Comparison of ENCODE assay signal across 14 cellular contexts in the genomic region with DNA sequence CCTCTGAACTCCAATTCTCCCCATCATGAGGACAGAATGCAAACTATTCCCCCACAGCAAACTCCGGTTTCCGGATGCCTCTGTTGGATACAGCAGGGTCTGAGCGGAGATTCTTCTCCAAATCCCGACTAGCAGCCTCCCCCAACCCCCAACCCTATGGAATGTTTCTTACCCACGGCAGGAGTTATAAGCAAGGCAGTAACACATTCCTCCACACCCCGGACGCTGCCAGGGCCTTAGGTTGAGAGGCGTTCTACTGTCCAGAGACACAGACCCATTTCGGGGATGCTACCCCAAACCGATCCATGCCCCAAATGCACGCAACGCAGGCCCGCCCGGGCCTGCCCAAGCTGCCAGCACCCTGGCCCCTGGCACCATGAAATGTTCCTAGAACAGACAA.
"Had no signal": no experiment of that assay in that cellular context is flagged by ENCODE, and none has a peak within 500 bp of the region (broad histone marks: within the 10 kb centered on the region; RNA-seq: fewer than 3 reads in every experiment).

No MANE protein-coding gene starts in this region.

- H3K4me3 Mint-ChIP-seq: activated naive CD4-positive, alpha-beta T cell treated with anti-CD3 and anti-CD28 coated beads, Interleukin-2, amount 10 ng/mL, durations not matched to agents 7 days and 5 days; nephron progenitor cell; stimulated activated effector memory CD8-positive, alpha-beta T cell treated with anti-CD3 and anti-CD28 coated beads, Interleukin-12 subunit alpha, Interleukin-12 subunit beta, amount 100 ng/mL, for 72 hours had no signal

- H3K27ac ChIP-seq: body of pancreas, pancreas, transverse colon had no signal

- DNase-seq: activated CD4-positive, alpha-beta T cell treated with anti-CD3 and anti-CD28 coated beads for 48 hours; activated naive CD4-positive, alpha-beta T cell treated with anti-CD3 and anti-CD28 coated beads, Interleukin-2, amount 10 ng/mL, durations not matched to agents 7 days and 5 days; body of pancreas; central memory CD4-positive, alpha-beta T cell; dermis blood vessel endothelial cell; hypothalamus; nephron progenitor cell; retina; small intestine; transverse colon had no signal

- H3K36me3 ChIP-seq: pancreas, transverse colon had no signal

- H3K9me3 Mint-ChIP-seq: activated naive CD4-positive, alpha-beta T cell treated with anti-CD3 and anti-CD28 coated beads, Interleukin-2, amount 10 ng/mL, durations not matched to agents 7 days and 5 days; activated T-helper 2 cell treated with anti-CD3 and anti-CD28 coated beads, Interferon-gamma antibody, Interleukin-2, Interleukin-4, amounts not matched to agents 10 μg/mL and 5 μg/mL and 100 μg/mL, durations not matched to agents 14 hours and 24 hours and 36 hours; nephron progenitor cell; stimulated activated effector memory CD8-positive, alpha-beta T cell treated with anti-CD3 and anti-CD28 coated beads, Interleukin-12 subunit alpha, Interleukin-12 subunit beta, amount 100 ng/mL, for 72 hours had no signal

- H3K27me3 ChIP-seq: body of pancreas, pancreas had no signal

- ATAC-seq: body of pancreas; pancreas; stimulated activated effector memory CD8-positive, alpha-beta T cell treated with anti-CD3 and anti-CD28 coated beads, Interleukin-12 subunit alpha, Interleukin-12 subunit beta, amount 100 ng/mL, for 72 hours had no signal

- H3K4me2 ChIP-seq: SK-N-SH had no signal

- H3K27ac Mint-ChIP-seq: activated naive CD4-positive, alpha-beta T cell treated with anti-CD3 and anti-CD28 coated beads, Interleukin-2, amount 10 ng/mL, durations not matched to agents 7 days and 5 days; activated T-helper 2 cell treated with anti-CD3 and anti-CD28 coated beads, Interferon-gamma antibody, Interleukin-2, Interleukin-4, amounts not matched to agents 10 μg/mL and 5 μg/mL and 100 μg/mL, durations not matched to agents 14 hours and 24 hours and 36 hours; nephron progenitor cell; stimulated activated effector memory CD8-positive, alpha-beta T cell treated with anti-CD3 and anti-CD28 coated beads, Interleukin-12 subunit alpha, Interleukin-12 subunit beta, amount 100 ng/mL, for 72 hours had no signal

- H3K4me3 ChIP-seq: body of pancreas, pancreas, transverse colon had no signal

- H3K9me3 ChIP-seq: body of pancreas, pancreas, SK-N-SH, transverse colon had no signal

- H3K36me3 Mint-ChIP-seq: activated naive CD4-positive, alpha-beta T cell treated with anti-CD3 and anti-CD28 coated beads, Interleukin-2, amount 10 ng/mL, durations not matched to agents 7 days and 5 days had no signal

- H3K9ac ChIP-seq: SK-N-SH had no signal

- H3K4me1 ChIP-seq: body of pancreas, pancreas, transverse colon had no signal
